Comparison of ENCODE assay signal across 16 cellular contexts in genomic region chr10:79313320-79313719, GRCh38.
"Had no signal": no experiment of that assay in that cellular context is flagged by ENCODE, and none has a peak within 500 bp of the region (broad histone marks: within the 10 kb centered on the region; RNA-seq: fewer than 3 reads in every experiment).

No MANE protein-coding gene starts in this region.

- H3K27ac Mint-ChIP-seq: activated naive CD4-positive, alpha-beta T cell treated with anti-CD3 and anti-CD28 coated beads, Interleukin-2, amount 50 U/mL, for 24 hours had no signal

- H3K9me3 Mint-ChIP-seq: activated CD4-positive, alpha-beta memory T cell treated with anti-CD3 and anti-CD28 coated beads for 36 hours; activated naive CD4-positive, alpha-beta T cell treated with anti-CD3 and anti-CD28 coated beads, Interleukin-2, amount 50 U/mL, for 24 hours; stimulated activated naive CD8-positive, alpha-beta T cell treated with anti-CD3 and anti-CD28 coated beads, Interleukin-15, amount 100 ng/mL, for 72 hours had no signal

- H3K4me3 ChIP-seq: coronary artery, heart right ventricle, mucosa of descending colon, tibial artery had no signal

- ATAC-seq: left colon; mucosa of descending colon; stimulated activated naive CD8-positive, alpha-beta T cell treated with anti-CD3 and anti-CD28 coated beads, Interleukin-15, amount 100 ng/mL, for 72 hours had no signal

- H3K27ac ChIP-seq: brain microvascular endothelial cell, coronary artery, heart right ventricle, tibial artery had no signal

- H3K9me3 ChIP-seq: heart right ventricle, mucosa of descending colon, tibial artery had no signal

- H3K27me3 Mint-ChIP-seq: activated CD4-positive, alpha-beta memory T cell treated with anti-CD3 and anti-CD28 coated beads for 36 hours; activated naive CD4-positive, alpha-beta T cell treated with anti-CD3 and anti-CD28 coated beads, Interleukin-2, amount 50 U/mL, for 24 hours; stimulated activated naive CD8-positive, alpha-beta T cell treated with anti-CD3 and anti-CD28 coated beads, Interleukin-15, amount 100 ng/mL, for 72 hours had no signal

- H3K4me3 Mint-ChIP-seq: activated CD4-positive, alpha-beta memory T cell treated with anti-CD3 and anti-CD28 coated beads for 36 hours; activated naive CD4-positive, alpha-beta T cell treated with anti-CD3 and anti-CD28 coated beads, Interleukin-2, amount 50 U/mL, for 24 hours; stimulated activated naive CD8-positive, alpha-beta T cell treated with anti-CD3 and anti-CD28 coated beads, Interleukin-15, amount 100 ng/mL, for 72 hours had no signal

- DNase-seq: activated CD4-positive, alpha-beta memory T cell treated with anti-CD3 and anti-CD28 coated beads for 36 hours; activated CD4-positive, alpha-beta T cell treated with anti-CD3 and anti-CD28 coated beads for 48 hours; activated gamma-delta T cell; anterior cingulate cortex; brain microvascular endothelial cell; heart right ventricle; islet precursor cell; left colon; mesenchymal stem cell; retina; stimulated activated CD4-positive, alpha-beta T cell treated with anti-CD3 and anti-CD28 coated beads, Interleukin-4, amount 100 ng/mL, for 24 hours; stimulated activated naive CD8-positive, alpha-beta T cell treated with anti-CD3 and anti-CD28 coated beads, Interleukin-15, amount 100 ng/mL, for 72 hours; tibial artery had no signal

- H3K27me3 ChIP-seq: brain microvascular endothelial cell, heart right ventricle, tibial artery had no signal
